Comparison of ENCODE assay signal across 21 cellular contexts in the genomic region with DNA sequence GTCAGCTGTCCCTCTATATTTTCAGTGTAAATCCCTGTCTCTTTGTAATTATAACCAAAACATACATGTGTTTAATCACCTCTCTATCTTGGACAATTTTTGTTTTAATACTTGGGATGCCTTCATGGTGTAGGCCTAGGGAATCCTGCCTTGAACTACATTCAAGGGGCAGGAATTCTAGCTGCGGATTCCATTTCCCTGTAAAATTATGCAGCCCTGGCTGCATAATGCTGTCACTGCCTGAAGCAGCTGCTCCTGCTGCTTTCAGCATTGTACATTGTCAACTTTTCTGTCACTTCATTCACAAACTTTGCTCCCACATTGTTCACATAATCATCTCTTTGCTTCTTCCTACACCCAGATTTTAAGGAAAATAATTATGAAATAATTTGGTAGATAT.
"Had no signal": no experiment of that assay in that cellular context is flagged by ENCODE, and none has a peak within 500 bp of the region (broad histone marks: within the 10 kb centered on the region; RNA-seq: fewer than 3 reads in every experiment).

No MANE protein-coding gene starts in this region.

- H3K9me3 ChIP-seq: body of pancreas had no signal

- H3K9me3 Mint-ChIP-seq: T-helper 1 cell treated with Interleukin-12 subunit alpha and Interleukin-12 subunit beta and Interleukin-4 antibody, amounts not matched to agents 30 μg/mL and 1 μg/mL, for 36 hours had no signal

- H3K4me1 ChIP-seq: body of pancreas had no signal

- DNase-seq: activated CD4-positive, alpha-beta T cell treated with anti-CD3 and anti-CD28 coated beads for 48 hours; activated CD4-positive, alpha-beta T cell treated with anti-CD3 and anti-CD28 coated beads, Interleukin-2, amount 50 U/mL, for 4 hours; activated CD4-positive, CD25-positive, alpha-beta regulatory T cell treated with anti-CD3 and anti-CD28 coated beads, Interleukin-2, amount 50 U/mL, for 72 hours; activated CD8-positive, alpha-beta memory T cell treated with anti-CD3 and anti-CD28 coated beads, Interleukin-2, amount 50 U/mL, for 48 hours; activated CD8-positive, alpha-beta T cell treated with anti-CD3 and anti-CD28 coated beads, Interleukin-2, amount 10 ng/mL, durations not matched to agents 7 days and 5 days; activated naive CD4-positive, alpha-beta T cell treated with anti-CD3 and anti-CD28 coated beads, Interleukin-2, amount 50 U/mL, for 16 hours; activated T-cell treated with anti-CD3 and anti-CD28 coated beads, Interleukin-2, amount 50 U/mL, for 1 hour; aorta; body of pancreas; central memory CD4-positive, alpha-beta T cell; Karpas-422; NCI-H1417; NCI-H1694; NCI-H2029; NCI-H345; NCI-H510A; NCI-H69; PC-3; SHP77 had no signal

- ATAC-seq: activated CD8-positive, alpha-beta T cell treated with anti-CD3 and anti-CD28 coated beads, Interleukin-2, amount 10 ng/mL, durations not matched to agents 7 days and 5 days; body of pancreas; K562; PC-3 had no signal

- H3K4me3 Mint-ChIP-seq: activated CD8-positive, alpha-beta T cell treated with anti-CD3 and anti-CD28 coated beads, Interleukin-2, amount 10 ng/mL, durations not matched to agents 7 days and 5 days; T-helper 1 cell treated with Interleukin-12 subunit alpha and Interleukin-12 subunit beta and Interleukin-4 antibody, amounts not matched to agents 30 μg/mL and 1 μg/mL, for 36 hours had no signal

- H3K27ac Mint-ChIP-seq: activated CD8-positive, alpha-beta T cell treated with anti-CD3 and anti-CD28 coated beads, Interleukin-2, amount 10 ng/mL, durations not matched to agents 7 days and 5 days; T-helper 1 cell treated with Interleukin-12 subunit alpha and Interleukin-12 subunit beta and Interleukin-4 antibody, amounts not matched to agents 30 μg/mL and 1 μg/mL, for 36 hours had no signal

- H3K27ac ChIP-seq: body of pancreas had no signal

- H3K4me3 ChIP-seq: body of pancreas, K562 had no signal
